In genomic region chr13:23159205-23159586, GRCh38 we compare ENCODE assay signal across 9 cellular contexts. TPM values are rescaled to one million over a fixed set of nuclear protein-coding genes. Genes with fewer than 3 reads are reported as not detected.
DNase-seq lines count a peak whose midpoint lies in the region; ATAC-seq, FAIRE-seq and TF ChIP-seq lines count a peak whose summit lies in the region.
"Had no signal": no experiment of that assay in that cellular context is flagged by ENCODE, and none has a peak within 500 bp of the region (broad histone marks: within the 10 kb centered on the region; RNA-seq: fewer than 3 reads in every experiment).

No MANE protein-coding gene starts in this region.

- no peak overlapping the region for H3K9ac ChIP-seq in kidney (ENCODE audit: low read length in 2 of 2)

- peak; percentile 19 for TF ChIP-seq CTCF in kidney (IDR thresholded peaks at IDR 0.05; ENCODE audit: borderline replicate concordance, extremely low read depth, insufficient read depth)

- H3K4me3 ChIP-seq in kidney (ENCODE audit: low read length in 2 of 2), result no peak overlapping the region

- no peaks in the 10 kb centered on the region for H3K9me3 ChIP-seq in kidney (ENCODE audit: control insufficient read depth in 1 of 2, low read length in 2 of 2)
- H3K9me3 ChIP-seq: neutrophil had no signal

- no peak for ATAC-seq in HG02885 (IDR thresholded peaks at IDR 0.05; ENCODE audit: poor library complexity, unreplicated experiment)
- no peak for ATAC-seq in HG02642 (IDR thresholded peaks at IDR 0.05; ENCODE audit: poor library complexity, unreplicated experiment)
- no peak for ATAC-seq in GM19035 (IDR thresholded peaks at IDR 0.05; ENCODE audit: unreplicated experiment)

- no peak for FAIRE-seq in kidney (lab: Jason Lieb, UNC)

- DNase-seq in DMS53 (lab: John Stamatoyannopoulos, UW), result peak; percentile 81
- DNase-seq in HUDEP-2 (lab: John Stamatoyannopoulos, UW; ENCODE audit: unreplicated experiment in 76 of 76), result peak in 40 of 76 experiments; percentile 1 to 51 (median 19)
- DNase-seq in astrocyte of the hippocampus (ENCODE audit: low read depth, low spot score), result peak; percentile 63
- no peak for DNase-seq in kidney
- peak; percentile 9 for DNase-seq in stromal cell of bone marrow (ENCODE audit: low read depth)

- intact Hi-C loops in kidney (cut with DNase I), result no loop called here

- no peaks in the 10 kb centered on the region for H3K4me1 ChIP-seq in kidney (ENCODE audit: control insufficient read depth in 1 of 2, insufficient read depth in 1 of 2, low read depth in 1 of 2, low read length in 2 of 2)

- H3K36me3 ChIP-seq in kidney (ENCODE audit: control insufficient read depth in 1 of 2, insufficient read depth in 2 of 2, low read length in 2 of 2), result no peaks in the 10 kb centered on the region
- H3K36me3 ChIP-seq: neutrophil had no signal

- no peak overlapping the region for H3K27ac ChIP-seq in kidney (ENCODE audit: low read depth in 2 of 2, low read length in 2 of 2)
- H3K27ac ChIP-seq: neutrophil had no signal

RNA-seq across cellular contexts. Expression of gene SGCG, which starts 21.6 kb away (rescaled TPM):
- total RNA-seq in kidney, result 0.50 TPM
- not detected for polyA plus RNA-seq in kidney (ENCODE audit: insufficient read depth, low read depth, low replicate concordance)
